Comparison of ENCODE assay signal across 13 cellular contexts in genomic region chr7:150663802-150664494, GRCh38. TPM values are rescaled to one million over a fixed set of nuclear protein-coding genes. Genes with fewer than 3 reads are reported as not detected.
DNase-seq lines count a peak whose midpoint lies in the region; ATAC-seq, FAIRE-seq and TF ChIP-seq lines count a peak whose summit lies in the region.
"Had no signal": no experiment of that assay in that cellular context is flagged by ENCODE, and none has a peak within 500 bp of the region (broad histone marks: within the 10 kb centered on the region; RNA-seq: fewer than 3 reads in every experiment).

No MANE protein-coding gene starts in this region.

- no peak for FAIRE-seq in HepG2 (lab: Jason Lieb, UNC)

- H3K4me2 ChIP-seq in HepG2 (ENCODE audit: low read depth, low read length), result no peak overlapping the region

- H3K27me3 ChIP-seq in right lobe of liver (no peaks in the 10 kb centered on the region), HepG2 (ENCODE audit: control insufficient read depth in 1 of 2, insufficient read depth in 2 of 2, low read length in 2 of 2) (no peaks in the 10 kb centered on the region; a peak in 1 of 5 replicates), transverse colon (no peaks in the 10 kb centered on the region), gastrocnemius medialis (no peaks in the 10 kb centered on the region)
- H3K27me3 ChIP-seq: tibial nerve had no signal

- TF ChIP-seq EP300 in HepG2 (IDR thresholded peaks at IDR 0.05; ENCODE audit: low read depth in 2 of 2, low read length in 2 of 2), result no peak
- no peak for TF ChIP-seq EP300 in HepG2 (CRISPR knock-in tag; IDR thresholded peaks at IDR 0.05; ENCODE audit: borderline replicate concordance)
- no peak for TF ChIP-seq EP300 in transverse colon (IDR thresholded peaks at IDR 0.05; ENCODE audit: low read depth)

- CTCF ChIA-PET in HepG2 (lab: Yijun Ruan, JAX; ENCODE audit: low intra/inter-chr PET ratio, low total read pairs), result no interaction called here

- no peaks in the 10 kb centered on the region for H3K4me1 ChIP-seq in right lobe of liver
- no peaks in the 10 kb centered on the region for H3K4me1 ChIP-seq in HepG2 (ENCODE audit: insufficient read depth, low read length)
- peaks cover 0 to 5% (median 0%) of the 10 kb centered on the region in 4 donors for H3K4me1 ChIP-seq in transverse colon
- no peaks in the 10 kb centered on the region for H3K4me1 ChIP-seq in gastrocnemius medialis
- H3K4me1 ChIP-seq: psoas muscle, tibial nerve had no signal

- H3K27ac ChIP-seq in right lobe of liver (no peak overlapping the region), HepG2 (ENCODE audit: extremely low read length, insufficient read depth, low read length) (no peak overlapping the region), transverse colon (peak overlapping the region; percentile 28 to 34 (median 29)), gastrocnemius medialis (no peak overlapping the region)
- H3K27ac ChIP-seq: psoas muscle had no signal

- peaks cover 8% of the 10 kb centered on the region for H3K36me3 Mint-ChIP-seq in activated naive CD8-positive, alpha-beta T cell

- in situ Hi-C loops in HepG2 (cut with HindIII; ENCODE audit: extremely low pct_ligation_motif_present, low pct_unique_long_range_greater_than_20kb) (no loop called here), transverse colon (cut with MboI; ENCODE audit: low pct_ligation_motif_present in 1 of 4, low pct_unique_long_range_greater_than_20kb in 1 of 4, low sequenced_read_pairs in 3 of 4) (no loop called here), gastrocnemius medialis (cut with MboI; ENCODE audit: low sequenced_read_pairs in 4 of 4) (no loop called here)

- peaks cover under 1% of the 10 kb centered on the region for H3K9me3 Mint-ChIP-seq in activated naive CD8-positive, alpha-beta T cell (ENCODE audit: low read depth)

- no peak for TF ChIP-seq RAD21 in HepG2 (CRISPR knock-in tag; IDR thresholded peaks at IDR 0.05)

- H3K4me3 Mint-ChIP-seq in activated naive CD8-positive, alpha-beta T cell, result peak overlapping the region; percentile 70

- H3K9me3 ChIP-seq in right lobe of liver (no peaks in the 10 kb centered on the region), HepG2 (ENCODE audit: low read length) (no peaks in the 10 kb centered on the region), transverse colon (no peaks in the 10 kb centered on the region), gastrocnemius medialis (no peaks in the 10 kb centered on the region)
- H3K9me3 ChIP-seq: psoas muscle had no signal

- H3K79me2 ChIP-seq in HepG2 (ENCODE audit: insufficient read depth, low read length), result no peaks in the 10 kb centered on the region

- H3K4me1 Mint-ChIP-seq in activated naive CD8-positive, alpha-beta T cell (ENCODE audit: low read depth), result peaks cover 87% of the 10 kb centered on the region

- no peak overlapping the region for H3K9ac ChIP-seq in HepG2 (ENCODE audit: insufficient read depth, low read depth, low read length)

- H3K36me3 ChIP-seq in right lobe of liver, result no peaks in the 10 kb centered on the region
- H3K36me3 ChIP-seq in HepG2 (replicated peaks in 1 of 2; ENCODE audit: control insufficient read depth in 1 of 2, insufficient read depth in 2 of 2, low read length in 2 of 2), result no peaks in the 10 kb centered on the region
- no peaks in the 10 kb centered on the region for H3K36me3 ChIP-seq in transverse colon
- H3K36me3 ChIP-seq in gastrocnemius medialis, result no peaks in the 10 kb centered on the region
- H3K36me3 ChIP-seq: tibial nerve had no signal

- DNase-seq in right lobe of liver (no peak), HepG2 (ENCODE audit: low spot score) (no peak), transverse colon (peak; percentile 23), gastrocnemius medialis (no peak), COLO668 (lab: John Stamatoyannopoulos, UW; ENCODE audit: unreplicated experiment) (no peak)
- DNase-seq in effector CD4-positive, alpha-beta T cell, result no peak
- DNase-seq: activated CD4-positive, alpha-beta T cell treated with anti-CD3 and anti-CD28 coated beads, Interleukin-2, amount 50 U/mL, for 48 hours; hypothalamus; NCI-H1105; psoas muscle had no signal

- WGBS in right lobe of liver (ENCODE audit: insufficient coverage, low coverage, low lambda C conversion rate, missing lambda C conversion rate), result 76% methylated on average over 3 of the region's 4 CpGs
- 11% methylated on average over 4 of the region's 4 CpGs for WGBS in HepG2 (ENCODE audit: low lambda C conversion rate)
- WGBS in transverse colon (ENCODE audit: low coverage in 1 of 2), 2 donors, result 92 to 100% methylated on average over 1 to 4 of the region's 4 CpGs

- no peak overlapping the region for H2AFZ ChIP-seq in HepG2 (ENCODE audit: low read length)

- ATAC-seq in right lobe of liver (peak; percentile 23 to 44 (median 32)), HepG2 (no peak), HG03520 (IDR thresholded peaks at IDR 0.05; ENCODE audit: unreplicated experiment) (peak; percentile 28), gastrocnemius medialis (no peak)
- ATAC-seq: psoas muscle had no signal

- H3K27me3 Mint-ChIP-seq in activated naive CD8-positive, alpha-beta T cell, result no peaks in the 10 kb centered on the region

- no TSS peak for BruUV-seq in HepG2 (replicated peaks; lab: Mats Ljungman, UMichigan)

- TF ChIP-seq POLR2A in right lobe of liver (IDR thresholded peaks at IDR 0.05) (no peak), HepG2 (IDR thresholded peaks at IDR 0.05; ENCODE audit: insufficient read depth in 1 of 2, low read depth in 2 of 2, low read length in 2 of 2) (no peak), transverse colon (IDR thresholded peaks at IDR 0.05) (no peak), gastrocnemius medialis (IDR thresholded peaks at IDR 0.05) (no peak)

- H3K4me3 ChIP-seq in right lobe of liver (no peak overlapping the region), HepG2 (replicated peaks in 1 of 3; ENCODE audit: insufficient read depth in 1 of 3, low read depth in 2 of 3, low read length in 3 of 3) (no peak overlapping the region), transverse colon (no peak overlapping the region), gastrocnemius medialis (no peak overlapping the region)
- H3K4me3 ChIP-seq: psoas muscle, tibial nerve had no signal

- POLR2A ChIA-PET in HepG2 (lab: Yijun Ruan, JAX), result no interaction called here

- intact Hi-C loops in right lobe of liver (cut with DNase I) (no loop called here), HepG2 (cut with micrococcal nuclease; ENCODE audit: unreplicated experiment) (no loop called here), transverse colon (cut with DNase I; ENCODE audit: low total_unique reads) (no loop called here), gastrocnemius medialis (cut with DNase I; ENCODE audit: low total_unique reads) (no loop called here)

- TF ChIP-seq CTCF in right lobe of liver (IDR thresholded peaks at IDR 0.05) (no peak), HepG2 (CRISPR knock-in tag; IDR thresholded peaks at IDR 0.05) (no peak), transverse colon (IDR thresholded peaks at IDR 0.05) (no peak), gastrocnemius medialis (IDR thresholded peaks at IDR 0.05 in 4 of 5, conservative IDR thresholded peaks at IDR 0.05 in 1 of 5) (no peak)

- H4K20me1 ChIP-seq in HepG2 (ENCODE audit: insufficient read depth, low read length), result no peaks in the 10 kb centered on the region

- peak overlapping the region; percentile 98 for H3K27ac Mint-ChIP-seq in activated naive CD8-positive, alpha-beta T cell

RNA-seq across cellular contexts. Expression of gene GIMAP2, which starts 21.6 kb away (rescaled TPM):
- total RNA-seq in right lobe of liver (1 to 10 TPM; 4.8 to 7.4 (median 5.7) TPM), HepG2 (2016; rRNA removed; fragmentation: Illumina TruSeq; extraction: Trizol) (1.4 and 2.2 TPM in 2 replicates), transverse colon (10 to 100 TPM in 1 of 4 donors, 1 to 10 TPM in 1, not detected in 2; 4.5 to 16.2 TPM), gastrocnemius medialis (1 to 10 TPM; 2.2 to 6.7 (median 3.2) TPM)
- total RNA-seq in HepG2 (2016; cell fraction: cytosol; rRNA removed; fragmentation: Illumina TruSeq; extraction: Trizol; ENCODE audit: low read depth), result 0.81 and 0.97 TPM in 2 replicates
- total RNA-seq in HepG2 (2016; cell fraction: insoluble cytoplasmic fraction; rRNA removed; fragmentation: Illumina TruSeq; extraction: Trizol), result 1.7 and 2.1 TPM in 2 replicates
- total RNA-seq in HepG2 (2016; cell fraction: membrane; rRNA removed; fragmentation: Illumina TruSeq; extraction: Trizol), result 1.7 and 2.0 TPM in 2 replicates
- 0.53 and 1.0 TPM in 2 replicates for total RNA-seq in HepG2 (2016; cell fraction: nucleus; rRNA removed; fragmentation: Illumina TruSeq; extraction: Trizol)
- polyA plus RNA-seq in HepG2 (2011; rRNA removed), result 0.49 and 0.67 TPM in 2 replicates
- 0.44 and 0.49 TPM in 2 replicates for polyA plus RNA-seq in HepG2 (2011; cell fraction: cytosol; rRNA removed)
- polyA plus RNA-seq in HepG2 (2011; cell fraction: nucleus; rRNA removed), result 0.14 and 0.31 TPM in 2 replicates
- polyA plus RNA-seq in HepG2 (2012), result 0.43 and 0.71 TPM in 2 replicates
- 0.46 and 0.75 TPM in 2 replicates for polyA plus RNA-seq in HepG2 (2016; cell fraction: cytosol; fragmentation: Illumina TruSeq; extraction: Trizol; ENCODE audit: low read depth)
- polyA plus RNA-seq in HepG2 (2016; cell fraction: insoluble cytoplasmic fraction; fragmentation: Illumina TruSeq; extraction: Trizol; ENCODE audit: low read depth), result 1.3 and 1.6 TPM in 2 replicates
- 0.71 and 0.74 TPM in 2 replicates for polyA plus RNA-seq in HepG2 (2016; cell fraction: membrane; fragmentation: Illumina TruSeq; extraction: Trizol; ENCODE audit: low read depth)
- 1.1 TPM in 2 replicates for polyA plus RNA-seq in HepG2 (2016; cell fraction: nucleus; fragmentation: Illumina TruSeq; extraction: Trizol; ENCODE audit: insufficient read depth, low read depth)
- polyA minus RNA-seq in HepG2 (2011; rRNA and poly(A)+ RNA removed; ENCODE audit: low replicate concordance), result 0.10 and 0.56 TPM in 2 replicates
- polyA minus RNA-seq in HepG2 (2011; cell fraction: cytosol; rRNA and poly(A)+ RNA removed), result not detected in 2 replicates
- 0.25 and 0.26 TPM in 2 replicates for polyA minus RNA-seq in HepG2 (2011; cell fraction: nucleus; rRNA and poly(A)+ RNA removed)

RNA-seq across cellular contexts. Expression of gene GIMAP6, which starts 31.8 kb away (rescaled TPM):
- 10 to 100 TPM in 1 of 6 experiments, 1 to 10 TPM in 5; 4.7 to 10.2 (median 8.4) TPM for total RNA-seq in right lobe of liver
- not detected in 2 replicates for total RNA-seq in HepG2 (2016; rRNA removed; fragmentation: Illumina TruSeq; extraction: Trizol)
- total RNA-seq in HepG2 (2016; cell fraction: cytosol; rRNA removed; fragmentation: Illumina TruSeq; extraction: Trizol; ENCODE audit: low read depth), result not detected in 2 replicates
- not detected in 2 replicates for total RNA-seq in HepG2 (2016; cell fraction: insoluble cytoplasmic fraction; rRNA removed; fragmentation: Illumina TruSeq; extraction: Trizol)
- total RNA-seq in HepG2 (2016; cell fraction: membrane; rRNA removed; fragmentation: Illumina TruSeq; extraction: Trizol), result not detected in 2 replicates
- total RNA-seq in HepG2 (2016; cell fraction: nucleus; rRNA removed; fragmentation: Illumina TruSeq; extraction: Trizol), result not detected in 2 replicates
- polyA plus RNA-seq in HepG2 (2011; rRNA removed), result not detected in 2 replicates
- not detected in 2 replicates for polyA plus RNA-seq in HepG2 (2011; cell fraction: cytosol; rRNA removed)
- not detected in 2 replicates for polyA plus RNA-seq in HepG2 (2011; cell fraction: nucleus; rRNA removed)
- not detected in 2 replicates for polyA plus RNA-seq in HepG2 (2012)
- not detected in 2 replicates for polyA plus RNA-seq in HepG2 (2016; cell fraction: cytosol; fragmentation: Illumina TruSeq; extraction: Trizol; ENCODE audit: low read depth)
- not detected in 2 replicates for polyA plus RNA-seq in HepG2 (2016; cell fraction: insoluble cytoplasmic fraction; fragmentation: Illumina TruSeq; extraction: Trizol; ENCODE audit: low read depth)
- not detected in 2 replicates for polyA plus RNA-seq in HepG2 (2016; cell fraction: membrane; fragmentation: Illumina TruSeq; extraction: Trizol; ENCODE audit: low read depth)
- not detected in 2 replicates for polyA plus RNA-seq in HepG2 (2016; cell fraction: nucleus; fragmentation: Illumina TruSeq; extraction: Trizol; ENCODE audit: insufficient read depth, low read depth)
- polyA minus RNA-seq in HepG2 (2011; rRNA and poly(A)+ RNA removed; ENCODE audit: low replicate concordance), result 0.19 TPM in 1 of 2 replicates, not detected in the other
- polyA minus RNA-seq in HepG2 (2011; cell fraction: cytosol; rRNA and poly(A)+ RNA removed), result not detected in 2 replicates
- not detected in 2 replicates for polyA minus RNA-seq in HepG2 (2011; cell fraction: nucleus; rRNA and poly(A)+ RNA removed)
- 10 to 100 TPM in 1 of 4 donors, 1 to 10 TPM in 3; 2.2 to 11.7 (median 6.9) TPM for total RNA-seq in transverse colon
- 10 to 100 TPM in 3 of 4 donors, 1 to 10 TPM in 1; 8.5 to 27.8 (median 12.4) TPM for total RNA-seq in gastrocnemius medialis

RNA-seq across cellular contexts. Expression of gene GIMAP1, which starts 52.5 kb away (rescaled TPM):
- total RNA-seq in right lobe of liver, result 1 to 10 TPM in 5 of 6 experiments, under 1 TPM in 1; 0.73 to 2.4 (median 1.8) TPM
- total RNA-seq in HepG2 (2016; rRNA removed; fragmentation: Illumina TruSeq; extraction: Trizol), result not detected in 2 replicates
- not detected in 2 replicates for total RNA-seq in HepG2 (2016; cell fraction: cytosol; rRNA removed; fragmentation: Illumina TruSeq; extraction: Trizol; ENCODE audit: low read depth)
- total RNA-seq in HepG2 (2016; cell fraction: insoluble cytoplasmic fraction; rRNA removed; fragmentation: Illumina TruSeq; extraction: Trizol), result not detected in 2 replicates
- total RNA-seq in HepG2 (2016; cell fraction: membrane; rRNA removed; fragmentation: Illumina TruSeq; extraction: Trizol), result not detected in 2 replicates
- total RNA-seq in HepG2 (2016; cell fraction: nucleus; rRNA removed; fragmentation: Illumina TruSeq; extraction: Trizol), result not detected in 2 replicates
- not detected in 2 replicates for polyA plus RNA-seq in HepG2 (2011; rRNA removed)
- not detected in 2 replicates for polyA plus RNA-seq in HepG2 (2011; cell fraction: cytosol; rRNA removed)
- polyA plus RNA-seq in HepG2 (2011; cell fraction: nucleus; rRNA removed), result not detected in 2 replicates
- polyA plus RNA-seq in HepG2 (2012), result not detected in 2 replicates
- polyA plus RNA-seq in HepG2 (2016; cell fraction: cytosol; fragmentation: Illumina TruSeq; extraction: Trizol; ENCODE audit: low read depth), result not detected in 2 replicates
- polyA plus RNA-seq in HepG2 (2016; cell fraction: insoluble cytoplasmic fraction; fragmentation: Illumina TruSeq; extraction: Trizol; ENCODE audit: low read depth), result not detected in 2 replicates
- not detected in 2 replicates for polyA plus RNA-seq in HepG2 (2016; cell fraction: membrane; fragmentation: Illumina TruSeq; extraction: Trizol; ENCODE audit: low read depth)
- not detected in 2 replicates for polyA plus RNA-seq in HepG2 (2016; cell fraction: nucleus; fragmentation: Illumina TruSeq; extraction: Trizol; ENCODE audit: insufficient read depth, low read depth)
- polyA minus RNA-seq in HepG2 (2011; rRNA and poly(A)+ RNA removed; ENCODE audit: low replicate concordance), result not detected in 2 replicates
- not detected in 2 replicates for polyA minus RNA-seq in HepG2 (2011; cell fraction: cytosol; rRNA and poly(A)+ RNA removed)
- polyA minus RNA-seq in HepG2 (2011; cell fraction: nucleus; rRNA and poly(A)+ RNA removed), result not detected in 2 replicates
- 1 to 10 TPM in 3 of 4 donors, under 1 TPM in 1; 0.40 to 3.0 (median 1.8) TPM for total RNA-seq in transverse colon
- 1 to 10 TPM; 4.1 to 7.8 (median 4.9) TPM for total RNA-seq in gastrocnemius medialis

Comparison
In these comparisons a context has a peak if more than half of its experiments do, and no peak if none do; other contexts are left out.
1. ATAC-seq: peak in right lobe of liver (4 of 4) and HG03520 (single experiment); none in HepG2 (single experiment) and gastrocnemius medialis (0 of 2).
2. H3K27ac ChIP-seq: peak in transverse colon (4 of 4); none in right lobe of liver (0 of 3), HepG2 (single experiment) and gastrocnemius medialis (0 of 4).